In the genomic region with DNA sequence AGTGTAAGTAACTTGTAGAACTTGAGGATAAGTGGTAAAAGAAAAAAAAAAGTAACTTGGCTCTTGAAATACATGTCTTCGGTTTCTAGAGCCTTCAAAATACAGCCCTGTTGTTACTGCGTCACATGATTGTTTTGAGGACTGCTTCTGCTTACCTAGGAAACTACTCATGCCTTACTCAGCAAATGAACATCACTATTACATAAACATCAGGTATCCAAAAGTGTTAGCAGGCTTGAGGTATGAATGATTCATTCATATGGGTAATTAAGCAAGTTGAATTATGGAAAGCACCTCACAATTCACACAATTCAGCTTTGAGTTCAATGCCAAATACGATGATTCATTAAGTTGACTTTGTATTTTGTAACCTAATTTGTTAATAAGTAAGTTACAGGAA, we compare ENCODE assay signal across 7 cellular contexts. TPM values are rescaled to one million over a fixed set of nuclear protein-coding genes. Genes with fewer than 3 reads are reported as not detected.
DNase-seq lines count a peak whose midpoint lies in the region; ATAC-seq and TF ChIP-seq lines count a peak whose summit lies in the region.
"Not testable (repeated sequence)": the region's sequence is repeated elsewhere in the genome, so short reads cannot be mapped to it uniquely, and the experiment has no call there.

No MANE protein-coding gene starts in this region.

- not testable (repeated sequence) for TF ChIP-seq RAD21 in Ishikawa (IDR thresholded peaks at IDR 0.05; ENCODE audit: low read depth)

- POLR2A ChIA-PET in PC-3 (lab: Charles Lee; ENCODE audit: unreplicated experiment): not testable (repeated sequence)
- POLR2A ChIA-PET in activated CD4-positive, alpha-beta memory T cell treated with anti-CD3 and anti-CD28 coated beads for 36 hours (lab: Charles Lee): interaction anchor here (1.0 kb wide), 1 partner anchor 62 kb away, joined by 4 read pairs; no protein-coding TSS in a partner anchor

- DNase-seq in PC-3: peak; percentile 52
- DNase-seq in activated CD4-positive, alpha-beta memory T cell treated with anti-CD3 and anti-CD28 coated beads for 36 hours: not testable (repeated sequence)
- peak; percentile 24 for DNase-seq in astrocyte of the cerebellum (ENCODE audit: low read depth)
- DNase-seq in dermis blood vessel endothelial cell: peak; percentile 3
- peak; percentile 65 to 78 for DNase-seq in foreskin keratinocyte

- not testable (repeated sequence) for TF ChIP-seq EP300 in Ishikawa (IDR thresholded peaks at IDR 0.05; ENCODE audit: borderline replicate concordance)

- not testable (repeated sequence) for H2AFZ ChIP-seq in PC-3 (ENCODE audit: low read length)
- peak overlapping the region; percentile 17 for H2AFZ ChIP-seq in parathyroid adenoma

- intact Hi-C loops in PC-3 (cut with micrococcal nuclease): not testable (repeated sequence)
- intact Hi-C loops in activated CD4-positive, alpha-beta memory T cell treated with anti-CD3 and anti-CD28 coated beads for 36 hours (cut with micrococcal nuclease): loop anchor here (2.0 kb wide), 1 partner anchor 21 kb away; a partner anchor contains a TSS

- H3K9ac ChIP-seq in PC-3 (ENCODE audit: low read length); parathyroid adenoma: not testable (repeated sequence)

- not testable (repeated sequence) for H3K4me1 ChIP-seq in PC-3 (ENCODE audit: insufficient read depth, low read length); foreskin keratinocyte; parathyroid adenoma

- H3K4me1 Mint-ChIP-seq in activated CD4-positive, alpha-beta memory T cell treated with anti-CD3 and anti-CD28 coated beads for 36 hours (ENCODE audit: low read depth): peaks cover 11% of the 10 kb centered on the region

- not testable (repeated sequence) for H3K36me3 Mint-ChIP-seq in activated CD4-positive, alpha-beta memory T cell treated with anti-CD3 and anti-CD28 coated beads for 36 hours

- H3K9me2 ChIP-seq in PC-3 (replicated peaks; ENCODE audit: low read length): not testable (repeated sequence)

- H3K27ac ChIP-seq in PC-3 (ENCODE audit: low read length); parathyroid adenoma: not testable (repeated sequence)
- peak overlapping the region; percentile 48 for H3K27ac ChIP-seq in foreskin keratinocyte

- not testable (repeated sequence) for H3K9me3 ChIP-seq in PC-3 (ENCODE audit: low read length); parathyroid adenoma (ENCODE audit: control insufficient read depth, low read length)

- H3K79me2 ChIP-seq in PC-3 (ENCODE audit: low read length); parathyroid adenoma: not testable (repeated sequence)

- CTCF ChIA-PET in PC-3 (lab: Charles Lee); activated CD4-positive, alpha-beta memory T cell treated with anti-CD3 and anti-CD28 coated beads for 36 hours (lab: Charles Lee): not testable (repeated sequence)

- not testable (repeated sequence) for H3K4me3 ChIP-seq in PC-3 (ENCODE audit: low read length); astrocyte of the cerebellum (ENCODE audit: low read depth, low read length); parathyroid adenoma (ENCODE audit: low read depth, low read length)

- ATAC-seq in PC-3: not testable (repeated sequence)
- ATAC-seq in foreskin keratinocyte: peak; percentile 48

- not testable (repeated sequence) for BruUV-seq in PC-3 (replicated peaks; lab: Mats Ljungman, UMichigan)

- in situ Hi-C loops in astrocyte of the cerebellum (cut with HindIII; ENCODE audit: low sequenced_read_pairs): not testable (repeated sequence)

- 0 out of 2 replicates have a peak overlapping the region, but pooled peaks have one; percentile 28 for H3K4me2 ChIP-seq in PC-3 (ENCODE audit: low read length)
- H3K4me2 ChIP-seq in parathyroid adenoma (ENCODE audit: low read length): not testable (repeated sequence)

- H3F3A ChIP-seq in PC-3 (ENCODE audit: low read length, unreplicated experiment): not testable (repeated sequence)

- not testable (repeated sequence) for TF ChIP-seq CTCF in PC-3 (conservative IDR thresholded peaks at IDR 0.05; ENCODE audit: low read depth, low read length); astrocyte of the cerebellum (IDR thresholded peaks at IDR 0.05; ENCODE audit: low read depth, low read length, missing control alignments); foreskin keratinocyte (conservative IDR thresholded peaks at IDR 0.05); parathyroid adenoma (IDR thresholded peaks at IDR 0.05)

- H4K20me1 ChIP-seq in PC-3 (ENCODE audit: low read length): not testable (repeated sequence)

- H3K36me3 ChIP-seq in PC-3 (ENCODE audit: low read depth, low read length); parathyroid adenoma (ENCODE audit: control insufficient read depth, insufficient read depth, low read length): not testable (repeated sequence)

- not testable (repeated sequence) for H3K27me3 Mint-ChIP-seq in activated CD4-positive, alpha-beta memory T cell treated with anti-CD3 and anti-CD28 coated beads for 36 hours

- not testable (repeated sequence) for H3K4me3 Mint-ChIP-seq in activated CD4-positive, alpha-beta memory T cell treated with anti-CD3 and anti-CD28 coated beads for 36 hours

- H3K27ac Mint-ChIP-seq in activated CD4-positive, alpha-beta memory T cell treated with anti-CD3 and anti-CD28 coated beads for 36 hours: peak overlapping the region; percentile 8

- H3K27me3 ChIP-seq in PC-3 (ENCODE audit: low read length); foreskin keratinocyte; parathyroid adenoma (ENCODE audit: control insufficient read depth, insufficient read depth, low read length): not testable (repeated sequence)

- H3K9me3 Mint-ChIP-seq in activated CD4-positive, alpha-beta memory T cell treated with anti-CD3 and anti-CD28 coated beads for 36 hours: not testable (repeated sequence)

TF ChIP-seq in Ishikawa, 13 proteins besides CTCF, POLR2A, EP300 and RAD21:
- TF ChIP-seq NFIC (IDR thresholded peaks at IDR 0.05): 0 out of 2 replicates have a peak, but pooled peaks have one; percentile 18
TF ChIP-seq in Ishikawa: peak in this region for 1; not testable (repeated sequence) for 12.

RNA-seq across cellular contexts. Expression of a gene that starts 21.1 kb away (rescaled TPM):
- total RNA-seq in PC-3 (2014; rRNA removed): 30.9 and 36.9 TPM in 2 replicates
- 10 to 100 TPM; 28.5 to 32.8 TPM for total RNA-seq in activated CD4-positive, alpha-beta memory T cell treated with anti-CD3 and anti-CD28 coated beads for 36 hours
- 22.2 and 23.0 TPM in 2 replicates for total RNA-seq in dermis blood vessel endothelial cell
- total RNA-seq in foreskin keratinocyte: 41.9 and 44.2 TPM in 2 replicates
- polyA plus RNA-seq in foreskin keratinocyte: 39.3 and 42.5 TPM in 2 replicates
